In genomic region chr3:41961750-41962679, GRCh38 we compare ENCODE assay signal across 8 cellular contexts. TPM values are rescaled to one million over a fixed set of nuclear protein-coding genes. Genes with fewer than 3 reads are reported as not detected.
DNase-seq lines count a peak whose midpoint lies in the region; ATAC-seq and TF ChIP-seq lines count a peak whose summit lies in the region.

TSS of gene ULK4 (minus strand) at chr3:41962103. CDS start at chr3:41954759, 7,344 bp downstream.

- H3K9me3 ChIP-seq in T-helper 17 cell (ENCODE audit: control insufficient read depth, low read length, poor library complexity, severe bottlenecking) (no peaks in the 10 kb centered on the region), prostate gland (no peaks in the 10 kb centered on the region)

- DNase-seq in GM13977 (ENCODE audit: low spot score), result peak; percentile 90
- DNase-seq in NCI-H1694 (lab: John Stamatoyannopoulos, UW), result peak; percentile 88
- DNase-seq in T-helper 17 cell, result peak; percentile 82 to 89 (median 88)
- peak; percentile 97 for DNase-seq in left ventricle myocardium superior
- DNase-seq in prostate gland (ENCODE audit: low spot score), result peak; percentile 96

- H3K27ac Mint-ChIP-seq in T-helper 17 cell, result peak within 1 kb of the TSS; percentile 96

- H3K27me3 Mint-ChIP-seq in T-helper 17 cell, result no peaks in the 10 kb centered on the region

- H3K27ac ChIP-seq in angular gyrus (ENCODE audit: low read depth, low read length) (peak within 1 kb of the TSS; percentile 50), prostate gland (peak within 1 kb of the TSS; percentile 52 to 57), urinary bladder (ENCODE audit: low read depth) (peak within 1 kb of the TSS; percentile 55)

- intact Hi-C loops in left ventricle myocardium superior (cut with micrococcal nuclease), result no loop called here
- intact Hi-C loops in prostate gland (cut with DNase I), result loop anchor here (2.0 kb wide), 1 partner anchor 53 kb away; no protein-coding TSS in a partner anchor

- peaks cover 4% of the 10 kb centered on the region for H3K36me3 Mint-ChIP-seq in T-helper 17 cell (ENCODE audit: low read depth)

- ATAC-seq in HG02884 (IDR thresholded peaks at IDR 0.05; ENCODE audit: unreplicated experiment) (peak; percentile 91), T-helper 17 cell (peak; percentile 91), left ventricle myocardium superior (peak; percentile 98)

- H3K4me3 ChIP-seq in prostate gland (peak within 1 kb of the TSS; percentile 59 to 66), urinary bladder (ENCODE audit: low read depth, low read length) (peak within 1 kb of the TSS; percentile 81)

- WGBS in prostate gland, result under 1% methylated on average over 41 of the region's 58 CpGs
- WGBS in urinary bladder, result under 1% methylated on average over 58 of the region's 58 CpGs

- H3K4me1 Mint-ChIP-seq in T-helper 17 cell, result peaks cover 21% of the 10 kb centered on the region

- no peaks in the 10 kb centered on the region for H3K36me3 ChIP-seq in prostate gland
- no peaks in the 10 kb centered on the region for H3K36me3 ChIP-seq in urinary bladder (ENCODE audit: insufficient read depth)

- H3K27me3 ChIP-seq in prostate gland (replicated peaks; ENCODE audit: insufficient read depth), result no peaks in the 10 kb centered on the region

- TF ChIP-seq POLR2A in prostate gland (IDR thresholded peaks at IDR 0.05), result peak; percentile 19

- in situ Hi-C loops in GM13977 (cut with MboI; ENCODE audit: low pct_unique_long_range_greater_than_20kb, low sequenced_read_pairs, unreplicated experiment), result no loop called here

- H3K4me1 ChIP-seq in prostate gland (replicated peaks) (no peaks in the 10 kb centered on the region), urinary bladder (ENCODE audit: insufficient read depth) (no peaks in the 10 kb centered on the region)

- peak within 1 kb of the TSS; percentile 99 for H3K4me3 Mint-ChIP-seq in T-helper 17 cell

- TF ChIP-seq CTCF in GM13977 (IDR thresholded peaks at IDR 0.05; ENCODE audit: extremely low read depth, insufficient read depth, missing control alignments), result no peak
- TF ChIP-seq CTCF in prostate gland (IDR thresholded peaks at IDR 0.05), result peak in 1 of 4 experiments; percentile 16

RNA-seq across cellular contexts. Expression of gene ULK4, which starts in this region (rescaled TPM):
- total RNA-seq in T-helper 17 cell, result 10 to 100 TPM; 30.5 to 31.5 TPM
- total RNA-seq in left ventricle myocardium superior, result 1.5 TPM
- total RNA-seq in prostate gland, result 10 to 100 TPM; 23.1 to 33.7 TPM
- 22.4 TPM for total RNA-seq in urinary bladder
- 2.3 TPM for polyA plus RNA-seq in urinary bladder

Comparison
In these comparisons a context has a peak if more than half of its experiments do, and no peak if none do; other contexts are left out.
1. Peak in every context shown above with its lines: DNase-seq, ATAC-seq, H3K4me3 ChIP-seq and H3K27ac ChIP-seq.